Comparison of ENCODE assay signal across 29 cellular contexts in the genomic region with DNA sequence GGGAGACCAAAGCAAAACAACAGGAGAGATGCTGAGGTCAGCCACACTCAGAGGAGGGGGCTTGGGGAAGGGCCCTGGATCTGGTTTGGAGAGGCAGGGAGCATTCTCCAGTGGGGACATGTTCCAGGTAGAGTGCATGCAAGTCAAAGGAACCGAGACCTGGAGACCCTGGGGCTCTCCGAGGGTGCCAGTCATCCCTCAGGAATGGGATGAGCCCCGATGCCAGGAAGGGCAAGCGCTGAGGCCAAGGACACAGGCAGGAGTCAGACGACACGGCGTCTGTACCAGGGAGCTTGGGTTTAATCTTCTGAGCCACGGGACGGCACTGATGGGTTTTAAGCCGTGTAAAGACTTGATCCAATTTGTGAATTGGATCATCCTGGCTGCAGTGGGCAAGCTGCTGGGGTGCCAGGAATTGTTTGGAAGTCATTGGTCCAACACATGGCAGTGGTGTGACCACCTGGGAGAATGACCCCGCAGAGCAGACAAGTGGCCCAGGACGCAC. TPM values are rescaled to one million over a fixed set of nuclear protein-coding genes. Genes with fewer than 3 reads are reported as not detected.
"Had no signal": no experiment of that assay in that cellular context is flagged by ENCODE, and none has a peak within 500 bp of the region (broad histone marks: within the 10 kb centered on the region; RNA-seq: fewer than 3 reads in every experiment).

No MANE protein-coding gene starts in this region.

- H3K36me3 ChIP-seq: ascending aorta had no signal

- H3K4me3 ChIP-seq: ascending aorta, body of pancreas had no signal

- H3K4me1 Mint-ChIP-seq: activated naive CD4-positive, alpha-beta T cell treated with anti-CD3 and anti-CD28 coated beads, Interleukin-2, amount 50 U/mL, for 24 hours had no signal

- H3K4me3 Mint-ChIP-seq: activated CD8-positive, alpha-beta T cell treated with anti-CD3 and anti-CD28 coated beads, Interleukin-2, amount 10 ng/mL, durations not matched to agents 7 days and 5 days; activated naive CD4-positive, alpha-beta T cell treated with anti-CD3 and anti-CD28 coated beads, Interleukin-2, amount 50 U/mL, for 24 hours; T-helper 1 cell treated with Interleukin-12 subunit alpha and Interleukin-12 subunit beta and Interleukin-4 antibody, amounts not matched to agents 30 μg/mL and 1 μg/mL, for 36 hours; WTC11 had no signal

- ATAC-seq: activated CD8-positive, alpha-beta T cell treated with anti-CD3 and anti-CD28 coated beads, Interleukin-2, amount 10 ng/mL, durations not matched to agents 7 days and 5 days; body of pancreas; WTC11 had no signal

- H3K36me3 Mint-ChIP-seq: activated naive CD4-positive, alpha-beta T cell treated with anti-CD3 and anti-CD28 coated beads, Interleukin-2, amount 50 U/mL, for 24 hours; WTC11 had no signal

- H3K27ac Mint-ChIP-seq: activated CD8-positive, alpha-beta T cell treated with anti-CD3 and anti-CD28 coated beads, Interleukin-2, amount 10 ng/mL, durations not matched to agents 7 days and 5 days; activated naive CD4-positive, alpha-beta T cell treated with anti-CD3 and anti-CD28 coated beads, Interleukin-2, amount 50 U/mL, for 24 hours; T-helper 1 cell treated with Interleukin-12 subunit alpha and Interleukin-12 subunit beta and Interleukin-4 antibody, amounts not matched to agents 30 μg/mL and 1 μg/mL, for 36 hours; WTC11 had no signal

- H3K27ac ChIP-seq: ascending aorta, body of pancreas, KMS-11 had no signal

- H3K9me3 ChIP-seq: ascending aorta, body of pancreas had no signal

- H3K27me3 Mint-ChIP-seq: activated naive CD4-positive, alpha-beta T cell treated with anti-CD3 and anti-CD28 coated beads, Interleukin-2, amount 50 U/mL, for 24 hours had no signal

- H3K27me3 ChIP-seq: ascending aorta, body of pancreas had no signal

- H3K9me3 Mint-ChIP-seq: activated naive CD4-positive, alpha-beta T cell treated with anti-CD3 and anti-CD28 coated beads, Interleukin-2, amount 50 U/mL, for 24 hours; T-helper 1 cell treated with Interleukin-12 subunit alpha and Interleukin-12 subunit beta and Interleukin-4 antibody, amounts not matched to agents 30 μg/mL and 1 μg/mL, for 36 hours; WTC11 had no signal

- H3K4me1 ChIP-seq: ascending aorta had no signal

- DNase-seq: activated CD4-positive, alpha-beta T cell treated with anti-CD3 and anti-CD28 coated beads for 48 hours; activated CD4-positive, alpha-beta T cell treated with anti-CD3 and anti-CD28 coated beads, Interleukin-2, amount 50 U/mL, for 4 hours; activated CD4-positive, CD25-positive, alpha-beta regulatory T cell treated with anti-CD3 and anti-CD28 coated beads, Interleukin-2, amount 50 U/mL, for 72 hours; activated CD8-positive, alpha-beta memory T cell treated with anti-CD3 and anti-CD28 coated beads, Interleukin-2, amount 50 U/mL, for 48 hours; activated CD8-positive, alpha-beta T cell treated with anti-CD3 and anti-CD28 coated beads, Interleukin-2, amount 10 ng/mL, durations not matched to agents 7 days and 5 days; activated effector memory CD4-positive, alpha-beta T cell treated with Interleukin-2 at 50 U/mL for 16 hours; activated naive CD4-positive, alpha-beta T cell; activated T-cell treated with anti-CD3 and anti-CD28 coated beads, Interleukin-2, amount 50 U/mL, for 1 hour; amniotic stem cell; body of pancreas; central memory CD4-positive, alpha-beta T cell; NCI-H1092; NCI-H1417 treated with DMSO at 0.1 percent for 48 hours; NCI-H1694; NCI-H2029; NCI-H2107; NCI-H2171 treated with DMSO at 0.1 percent for 48 hours; NCI-H226; NCI-H526; NCI-H774; NK-92 treated with Interleukin-12 subunit alpha and Interleukin-12 subunit beta, amount 100 ng/mL, for 24 hours; SHP77 had no signal

RNA-seq across cellular contexts. Expression of gene ANKRD40CL, which starts 32.9 kb away (rescaled TPM):
- total RNA-seq: activated CD8-positive, alpha-beta T cell treated with anti-CD3 and anti-CD28 coated beads, Interleukin-2, amount 10 ng/mL, durations not matched to agents 7 days and 5 days; ascending aorta; NCI-H460; SK-MEL-5; WTC11 had no signal

RNA-seq across cellular contexts. Expression of gene WFIKKN2, which starts 35.1 kb away (rescaled TPM):
- total RNA-seq: activated CD8-positive, alpha-beta T cell treated with anti-CD3 and anti-CD28 coated beads, Interleukin-2, amount 10 ng/mL, durations not matched to agents 7 days and 5 days; ascending aorta; NCI-H460; SK-MEL-5 had no signal
